In the genomic region with DNA sequence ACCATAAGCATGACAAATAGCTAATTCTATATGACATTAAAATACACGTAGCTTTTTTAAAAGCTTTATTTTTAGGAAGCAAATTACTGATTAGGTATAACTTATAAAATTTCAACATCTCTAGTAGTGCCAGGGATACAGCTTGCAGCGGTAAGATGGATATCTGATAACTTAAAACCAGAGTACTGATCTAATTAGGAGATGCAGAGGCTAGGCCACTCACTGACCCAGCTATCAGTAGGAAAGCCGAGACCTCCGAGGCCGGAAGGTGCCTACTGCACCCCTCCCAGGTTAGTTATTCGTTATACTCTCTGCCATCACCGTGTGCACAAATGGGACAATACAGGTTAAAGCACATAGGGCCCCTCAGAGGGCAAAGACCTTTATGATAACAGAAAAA, we compare ENCODE assay signal across 18 cellular contexts.
DNase-seq lines count a peak whose midpoint lies in the region; ATAC-seq and TF ChIP-seq lines count a peak whose summit lies in the region.
"Had no signal": no experiment of that assay in that cellular context is flagged by ENCODE, and none has a peak within 500 bp of the region (broad histone marks: within the 10 kb centered on the region; RNA-seq: fewer than 3 reads in every experiment).

No MANE protein-coding gene starts in this region.

- H3K27ac ChIP-seq in BLaER1 (no peak overlapping the region), left lung (no peak overlapping the region)
- no peak overlapping the region for H3K27ac ChIP-seq in CD4-positive, CD25-positive, alpha-beta regulatory T cell (ENCODE audit: insufficient read depth, low read length, poor library complexity, severe bottlenecking)
- H3K27ac ChIP-seq: SJSA1 had no signal

- H3K27ac Mint-ChIP-seq in CD4-positive, CD25-positive, alpha-beta regulatory T cell, result peak overlapping the region; percentile 25 to 79 (median 74)
- peak overlapping the region; percentile 18 for H3K27ac Mint-ChIP-seq in activated T-helper 1 cell treated with anti-CD3 and anti-CD28 coated beads, Interleukin-12 subunit alpha, Interleukin-12 subunit beta, Interleukin-2, Interleukin-4 antibody, amounts not matched to agents 30 ng/mL and 10 ng/mL and 1 ng/mL, durations not matched to agents 14 hours and 24 hours and 36 hours
- H3K27ac Mint-ChIP-seq in naive thymus-derived CD8-positive, alpha-beta T cell, result peak overlapping the region in 9 of 10 donors; percentile 37 to 96 (median 87)

- peaks cover 32% of the 10 kb centered on the region for H3K9me3 ChIP-seq in BLaER1
- H3K9me3 ChIP-seq in CD4-positive, CD25-positive, alpha-beta regulatory T cell (ENCODE audit: control insufficient read depth in 2 of 2, low read length in 2 of 2), result peaks cover 0 to 5% of the 10 kb centered on the region in 2 experiments
- peaks cover 0 to 10% of the 10 kb centered on the region in 2 donors for H3K9me3 ChIP-seq in left lung
- H3K9me3 ChIP-seq: MG63, SJSA1 had no signal

- H3K27me3 ChIP-seq in BLaER1 (no peaks in the 10 kb centered on the region), left lung (no peaks in the 10 kb centered on the region)
- no peaks in the 10 kb centered on the region for H3K27me3 ChIP-seq in CD4-positive, CD25-positive, alpha-beta regulatory T cell (ENCODE audit: control insufficient read depth, insufficient read depth, low read length)
- H3K27me3 ChIP-seq: MG63, SJSA1 had no signal

- TF ChIP-seq CTCF in left lung (IDR thresholded peaks at IDR 0.05), result no peak

- H4K20me1 ChIP-seq in BLaER1, result no peaks in the 10 kb centered on the region

- intact Hi-C loops in activated T-helper 1 cell treated with anti-CD3 and anti-CD28 coated beads, Interleukin-12 subunit alpha, Interleukin-12 subunit beta, Interleukin-2, Interleukin-4 antibody, amounts not matched to agents 30 ng/mL and 10 ng/mL and 1 ng/mL, durations not matched to agents 14 hours and 24 hours and 36 hours (cut with micrococcal nuclease), result loop anchor here (2.0 kb wide), 1 partner anchor 14 kb away; no protein-coding TSS in a partner anchor
- intact Hi-C loops in left lung (cut with DNase I), result no loop called here

- H3K4me1 Mint-ChIP-seq in CD4-positive, CD25-positive, alpha-beta regulatory T cell, result peaks cover 13 to 84% (median 33%) of the 10 kb centered on the region in 4 donors
- peaks cover 30% of the 10 kb centered on the region for H3K4me1 Mint-ChIP-seq in activated T-helper 1 cell treated with anti-CD3 and anti-CD28 coated beads, Interleukin-12 subunit alpha, Interleukin-12 subunit beta, Interleukin-2, Interleukin-4 antibody, amounts not matched to agents 30 ng/mL and 10 ng/mL and 1 ng/mL, durations not matched to agents 14 hours and 24 hours and 36 hours (ENCODE audit: low read depth)
- peaks cover 24 to 85% (median 73%) of the 10 kb centered on the region in 4 donors for H3K4me1 Mint-ChIP-seq in naive thymus-derived CD8-positive, alpha-beta T cell

- H3K4me1 ChIP-seq in BLaER1, result peaks cover 20% of the 10 kb centered on the region
- peaks cover 19% of the 10 kb centered on the region for H3K4me1 ChIP-seq in CD4-positive, CD25-positive, alpha-beta regulatory T cell (ENCODE audit: control insufficient read depth, insufficient read depth, low read length, poor library complexity, severe bottlenecking)
- no peaks in the 10 kb centered on the region for H3K4me1 ChIP-seq in left lung
- H3K4me1 ChIP-seq: SJSA1 had no signal

- no peak for ATAC-seq in CD4-positive, CD25-positive, alpha-beta regulatory T cell (ENCODE audit: low read depth in 2 of 2)
- no peak for ATAC-seq in naive thymus-derived CD8-positive, alpha-beta T cell
- no peak for ATAC-seq in GM21737 (IDR thresholded peaks at IDR 0.05; ENCODE audit: unreplicated experiment)
- no peak for ATAC-seq in left lung
- ATAC-seq: PC-3 had no signal

- no peak for DNase-seq in CD4-positive, CD25-positive, alpha-beta regulatory T cell
- DNase-seq in activated T-helper 1 cell treated with anti-CD3 and anti-CD28 coated beads, Interleukin-12 subunit alpha, Interleukin-12 subunit beta, Interleukin-2, Interleukin-4 antibody, amounts not matched to agents 30 ng/mL and 10 ng/mL and 1 ng/mL, durations not matched to agents 14 hours and 24 hours and 36 hours (ENCODE audit: low spot score), result no peak
- no peak for DNase-seq in naive thymus-derived CD8-positive, alpha-beta T cell
- DNase-seq in DMS53 treated with DMSO at 0.1 percent for 48 hours (lab: John Stamatoyannopoulos, UW; ENCODE audit: unreplicated experiment), result no peak
- DNase-seq in AG08396 (ENCODE audit: low spot score), result no peak
- no peak for DNase-seq in left lung
- DNase-seq: COR-L47, Karpas-422, MG63, NCI-H1092, NCI-H146, NCI-H2081, NCI-H510A, NCI-H774, PC-3 had no signal

- H3K36me3 ChIP-seq in BLaER1 (peaks cover 61% of the 10 kb centered on the region), left lung (peaks cover 0 to 60% of the 10 kb centered on the region in 2 donors)
- H3K36me3 ChIP-seq in CD4-positive, CD25-positive, alpha-beta regulatory T cell (ENCODE audit: control insufficient read depth, insufficient read depth, low read length), result peaks cover 98% of the 10 kb centered on the region
- H3K36me3 ChIP-seq: MG63, SJSA1 had no signal

- H3K9me3 Mint-ChIP-seq in CD4-positive, CD25-positive, alpha-beta regulatory T cell, result peaks cover 0 to 12% (median 3%) of the 10 kb centered on the region in 7 donors
- H3K9me3 Mint-ChIP-seq in activated T-helper 1 cell treated with anti-CD3 and anti-CD28 coated beads, Interleukin-12 subunit alpha, Interleukin-12 subunit beta, Interleukin-2, Interleukin-4 antibody, amounts not matched to agents 30 ng/mL and 10 ng/mL and 1 ng/mL, durations not matched to agents 14 hours and 24 hours and 36 hours, result peaks cover 7% of the 10 kb centered on the region
- peaks cover 0 to 17% (median 2%) of the 10 kb centered on the region in 9 donors for H3K9me3 Mint-ChIP-seq in naive thymus-derived CD8-positive, alpha-beta T cell

- POLR2A ChIA-PET in naive thymus-derived CD8-positive, alpha-beta T cell (lab: Charles Lee), result interaction anchor here (0.6 to 2.0 kb wide), 5 partner anchors 12 to 47 kb away, joined by 3 to 7 read pairs (median 4); no protein-coding TSS in a partner anchor

- peak overlapping the region; percentile 68 for H3K4me2 ChIP-seq in BLaER1

- H3K9ac ChIP-seq in BLaER1, result no peak overlapping the region

- H3K27me3 Mint-ChIP-seq in CD4-positive, CD25-positive, alpha-beta regulatory T cell, result no peaks in the 10 kb centered on the region
- no peaks in the 10 kb centered on the region for H3K27me3 Mint-ChIP-seq in activated T-helper 1 cell treated with anti-CD3 and anti-CD28 coated beads, Interleukin-12 subunit alpha, Interleukin-12 subunit beta, Interleukin-2, Interleukin-4 antibody, amounts not matched to agents 30 ng/mL and 10 ng/mL and 1 ng/mL, durations not matched to agents 14 hours and 24 hours and 36 hours (ENCODE audit: insufficient read depth)
- H3K27me3 Mint-ChIP-seq in naive thymus-derived CD8-positive, alpha-beta T cell, result no peaks in the 10 kb centered on the region

- H3K4me3 ChIP-seq in BLaER1 (no peak overlapping the region), left lung (no peak overlapping the region)
- H3K4me3 ChIP-seq in CD4-positive, CD25-positive, alpha-beta regulatory T cell (ENCODE audit: low read depth, low read length), result no peak overlapping the region
- H3K4me3 ChIP-seq: MG63, SJSA1 had no signal

- H3K4me3 Mint-ChIP-seq in CD4-positive, CD25-positive, alpha-beta regulatory T cell, result peak overlapping the region in 1 of 4 donors; percentile 32
- H3K4me3 Mint-ChIP-seq in activated T-helper 1 cell treated with anti-CD3 and anti-CD28 coated beads, Interleukin-12 subunit alpha, Interleukin-12 subunit beta, Interleukin-2, Interleukin-4 antibody, amounts not matched to agents 30 ng/mL and 10 ng/mL and 1 ng/mL, durations not matched to agents 14 hours and 24 hours and 36 hours, result no peak overlapping the region
- no peak overlapping the region for H3K4me3 Mint-ChIP-seq in naive thymus-derived CD8-positive, alpha-beta T cell

- peaks cover 83% of the 10 kb centered on the region for H3K36me3 Mint-ChIP-seq in CD4-positive, CD25-positive, alpha-beta regulatory T cell
- H3K36me3 Mint-ChIP-seq in activated T-helper 1 cell treated with anti-CD3 and anti-CD28 coated beads, Interleukin-12 subunit alpha, Interleukin-12 subunit beta, Interleukin-2, Interleukin-4 antibody, amounts not matched to agents 30 ng/mL and 10 ng/mL and 1 ng/mL, durations not matched to agents 14 hours and 24 hours and 36 hours (ENCODE audit: low read depth), result peaks cover 63% of the 10 kb centered on the region
- peaks cover 20 to 97% (median 74%) of the 10 kb centered on the region in 3 donors for H3K36me3 Mint-ChIP-seq in naive thymus-derived CD8-positive, alpha-beta T cell

Comparison
In these comparisons a context has a peak if more than half of its experiments do, and no peak if none do; other contexts are left out.
1. H3K27ac Mint-ChIP-seq: peak in every context shown above with its lines; median percentile 87 in naive thymus-derived CD8-positive, alpha-beta T cell; 74 in CD4-positive, CD25-positive, alpha-beta regulatory T cell; 18 in activated T-helper 1 cell treated with anti-CD3 and anti-CD28 coated beads, Interleukin-12 subunit alpha, Interleukin-12 subunit beta, Interleukin-2, Interleukin-4 antibody, amounts not matched to agents 30 ng/mL and 10 ng/mL and 1 ng/mL, durations not matched to agents 14 hours and 24 hours and 36 hours.